ENCODE assay signal across 15 cellular contexts in the genomic region with DNA sequence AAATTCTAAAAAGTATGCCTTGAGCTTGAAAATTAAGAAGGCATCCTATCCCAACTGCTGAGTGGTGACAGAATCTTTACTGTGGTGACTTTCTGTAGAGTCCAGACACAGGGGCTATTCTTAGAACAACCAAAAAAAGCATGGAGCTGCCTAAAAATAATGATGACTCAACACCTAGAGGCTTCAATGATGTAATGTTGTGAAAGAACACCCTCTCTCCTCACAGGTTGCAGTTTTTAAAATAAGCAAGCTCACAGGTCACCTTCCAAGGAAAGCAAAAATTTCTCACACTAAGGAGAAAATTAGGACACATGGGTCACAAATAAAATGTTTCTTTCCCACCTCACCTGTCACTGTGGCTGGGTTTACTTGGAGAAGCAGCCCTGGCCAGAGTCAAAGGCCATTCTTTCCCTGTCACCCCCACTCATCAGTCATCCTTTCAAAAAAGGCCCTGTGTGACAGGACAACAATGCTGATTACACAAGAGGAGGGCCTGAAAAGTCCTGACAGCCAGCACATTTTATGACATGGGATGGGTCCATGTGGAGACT. TPM values are rescaled to one million over a fixed set of nuclear protein-coding genes. Genes with fewer than 3 reads are reported as not detected.
DNase-seq lines count a peak whose midpoint lies in the region; ATAC-seq and TF ChIP-seq lines count a peak whose summit lies in the region.
"Had no signal": no experiment of that assay in that cellular context is flagged by ENCODE, and none has a peak within 500 bp of the region (broad histone marks: within the 10 kb centered on the region; RNA-seq: fewer than 3 reads in every experiment).

No MANE protein-coding gene starts in this region.

- H3K27ac ChIP-seq in mammary epithelial cell (ENCODE audit: insufficient read depth, low read depth, low read length) (no peak overlapping the region), caudate nucleus (ENCODE audit: low read depth, low read length) (peak overlapping the region; percentile 58), vagina (peak overlapping the region; percentile 28)

- POLR2A ChIA-PET in MCF 10A (lab: Yijun Ruan, JAX): interaction anchor here (0.9 kb wide), 1 partner anchor 9 kb away, joined by 4 read pairs; no protein-coding TSS in a partner anchor

- in situ Hi-C loops in mammary epithelial cell (cut with MboI; ENCODE audit: low sequenced_read_pairs in 2 of 2): loop anchor here in 1 of 2 donors (25.0 kb wide), 1 partner anchor 175 kb away; no protein-coding TSS in a partner anchor

- no peak overlapping the region for H3K4me3 ChIP-seq in mammary epithelial cell (replicated peaks in 1 of 3; ENCODE audit: insufficient read depth in 1 of 3, low read depth in 2 of 3, low read length in 3 of 3)
- no peak overlapping the region for H3K4me3 ChIP-seq in vagina

- no peak for ATAC-seq in HG02588 (IDR thresholded peaks at IDR 0.05; ENCODE audit: unreplicated experiment)
- ATAC-seq: activated CD8-positive, alpha-beta T cell treated with anti-CD3 and anti-CD28 coated beads, Interleukin-2, amount 10 ng/mL, durations not matched to agents 7 days and 5 days; T-helper 17 cell had no signal

- peaks cover 9% of the 10 kb centered on the region for H3K4me1 Mint-ChIP-seq in MCF 10A (ENCODE audit: insufficient read depth, unreplicated experiment)
- H3K4me1 Mint-ChIP-seq: activated naive CD8-positive, alpha-beta T cell treated with anti-CD3 and anti-CD28 coated beads, Interleukin-2, amount 10 ng/mL, durations not matched to agents 7 days and 5 days; T-helper 17 cell had no signal

- intact Hi-C loops in MCF 10A (cut with micrococcal nuclease) (no loop called here), mammary epithelial cell (cut with micrococcal nuclease) (no loop called here), vagina (cut with DNase I) (no loop called here)

- H3K36me3 ChIP-seq in mammary epithelial cell (ENCODE audit: insufficient read depth, low read length) (no peaks in the 10 kb centered on the region), vagina (no peaks in the 10 kb centered on the region)

- H4K20me1 ChIP-seq in mammary epithelial cell (ENCODE audit: insufficient read depth, low read length): no peaks in the 10 kb centered on the region

- DNase-seq in MCF 10A (ENCODE audit: unreplicated experiment) (peak; percentile 52), mammary epithelial cell (no peak), caudate nucleus (lab: John Stamatoyannopoulos, UW) (peak in 3 of 61 donors; percentile 4 to 62 (median 62)), iris pigment epithelial cell (ENCODE audit: low read depth) (peak; percentile 22), vagina (ENCODE audit: extremely low spot score in 2 of 2) (no peak), NCI-H2081 treated with DMSO at 0.1 percent for 48 hours (lab: John Stamatoyannopoulos, UW) (no peak), middle frontal gyrus (ENCODE audit: extremely low spot score, low spot score) (no peak)
- DNase-seq: activated CD8-positive, alpha-beta T cell treated with anti-CD3 and anti-CD28 coated beads, Interleukin-2, amount 10 ng/mL, durations not matched to agents 7 days and 5 days; activated naive CD8-positive, alpha-beta T cell treated with anti-CD3 and anti-CD28 coated beads, Interleukin-2, amount 10 ng/mL, durations not matched to agents 7 days and 5 days; hypothalamus; NCI-H1436; NK-92 treated with Interleukin-12 subunit alpha and Interleukin-12 subunit beta, amount 100 ng/mL, for 24 hours; T-helper 17 cell had no signal

- H3K27me3 ChIP-seq in mammary epithelial cell (ENCODE audit: insufficient read depth, low read length): no peaks in the 10 kb centered on the region
- H3K27me3 ChIP-seq in vagina: no peaks in the 10 kb centered on the region

- H3K4me1 ChIP-seq in mammary epithelial cell (ENCODE audit: insufficient read depth, low read length) (no peaks in the 10 kb centered on the region), vagina (peaks cover 16% of the 10 kb centered on the region)

- CTCF ChIA-PET in MCF 10A (lab: Yijun Ruan, JAX) (interaction anchor here (0.5 to 1.0 kb wide), 4 partner anchors 10 to 940 kb away, joined by 3 to 4 read pairs (median 3); no protein-coding TSS in a partner anchor), mammary epithelial cell (lab: Charles Lee; ENCODE audit: low non-redundant PET) (no interaction called here)

- H3K9me3 Mint-ChIP-seq in MCF 10A (ENCODE audit: unreplicated experiment): no peaks in the 10 kb centered on the region

- BruUV-seq in MCF 10A (replicated peaks; lab: Mats Ljungman, UMichigan) (no TSS peak), mammary epithelial cell (replicated peaks; lab: Mats Ljungman, UMichigan) (no TSS peak)

- no peaks in the 10 kb centered on the region for H3K79me2 ChIP-seq in mammary epithelial cell (ENCODE audit: insufficient read depth, low read length)

- no peak for TF ChIP-seq POLR2A in vagina (IDR thresholded peaks at IDR 0.05)

- no peak overlapping the region for H3K9ac ChIP-seq in mammary epithelial cell (ENCODE audit: insufficient read depth, low read length)

- H3K27me3 Mint-ChIP-seq in MCF 10A (ENCODE audit: insufficient read depth, unreplicated experiment): no peaks in the 10 kb centered on the region

- no peaks in the 10 kb centered on the region for H3K36me3 Mint-ChIP-seq in MCF 10A (ENCODE audit: insufficient read depth, unreplicated experiment)
- H3K36me3 Mint-ChIP-seq: activated naive CD8-positive, alpha-beta T cell treated with anti-CD3 and anti-CD28 coated beads, Interleukin-2, amount 10 ng/mL, durations not matched to agents 7 days and 5 days had no signal

- H3K27ac Mint-ChIP-seq in MCF 10A (ENCODE audit: low read depth, unreplicated experiment): no peak overlapping the region
- H3K27ac Mint-ChIP-seq: activated CD8-positive, alpha-beta T cell treated with anti-CD3 and anti-CD28 coated beads, Interleukin-2, amount 10 ng/mL, durations not matched to agents 7 days and 5 days; activated naive CD8-positive, alpha-beta T cell treated with anti-CD3 and anti-CD28 coated beads, Interleukin-2, amount 10 ng/mL, durations not matched to agents 7 days and 5 days; T-helper 17 cell had no signal

- H2AFZ ChIP-seq in mammary epithelial cell (ENCODE audit: low read depth, low read length): no peak overlapping the region

- H3K9me3 ChIP-seq in mammary epithelial cell (replicated peaks; ENCODE audit: insufficient read depth, low read length): no peaks in the 10 kb centered on the region
- H3K9me3 ChIP-seq in vagina: no peaks in the 10 kb centered on the region

- no peak for TF ChIP-seq CTCF in MCF 10A (IDR thresholded peaks at IDR 0.05; ENCODE audit: unreplicated experiment)
- no peak for TF ChIP-seq CTCF in mammary epithelial cell (conservative IDR thresholded peaks at IDR 0.05 in 1 of 2, IDR thresholded peaks at IDR 0.05 in 1 of 2; ENCODE audit: extremely low read depth in 1 of 2, insufficient read depth in 1 of 2, low read depth in 1 of 2, low read length in 2 of 2)
- no peak for TF ChIP-seq CTCF in vagina (IDR thresholded peaks at IDR 0.05)

- H3K4me3 Mint-ChIP-seq in MCF 10A (ENCODE audit: unreplicated experiment): no peak overlapping the region
- H3K4me3 Mint-ChIP-seq: activated CD8-positive, alpha-beta T cell treated with anti-CD3 and anti-CD28 coated beads, Interleukin-2, amount 10 ng/mL, durations not matched to agents 7 days and 5 days; activated naive CD8-positive, alpha-beta T cell treated with anti-CD3 and anti-CD28 coated beads, Interleukin-2, amount 10 ng/mL, durations not matched to agents 7 days and 5 days; T-helper 17 cell had no signal

- dilution Hi-C loops in mammary epithelial cell (cut with HindIII; ENCODE audit: low sequenced_read_pairs): no loop called here

- H3K4me2 ChIP-seq in mammary epithelial cell (ENCODE audit: insufficient read depth, low read depth, low read length): no peak overlapping the region

RNA-seq across cellular contexts. Expression of gene RCAN2, which starts 53.5 kb away (rescaled TPM):
- total RNA-seq in MCF 10A (2022) (0.09 TPM in 1 of 2 replicates, not detected in the other), mammary epithelial cell (1 to 10 TPM in 1 of 2 donors, not detected in 1; 2.7 TPM), vagina (20.9 TPM)
- polyA plus RNA-seq in mammary epithelial cell: not detected
- not detected for polyA minus RNA-seq in mammary epithelial cell
- total RNA-seq: activated CD8-positive, alpha-beta T cell treated with anti-CD3 and anti-CD28 coated beads, Interleukin-2, amount 10 ng/mL, durations not matched to agents 7 days and 5 days; mononuclear cell; T-helper 17 cell had no signal

Comparison
In these comparisons a context has a peak if more than half of its experiments do, and no peak if none do; other contexts are left out.
1. DNase-seq: peak in MCF 10A (single experiment) and iris pigment epithelial cell (single experiment); none in mammary epithelial cell (single experiment), vagina (0 of 2), NCI-H2081 treated with DMSO at 0.1 percent for 48 hours (single experiment) and middle frontal gyrus (single experiment).